10 cellular contexts compared by ENCODE assay signal in the genomic region with DNA sequence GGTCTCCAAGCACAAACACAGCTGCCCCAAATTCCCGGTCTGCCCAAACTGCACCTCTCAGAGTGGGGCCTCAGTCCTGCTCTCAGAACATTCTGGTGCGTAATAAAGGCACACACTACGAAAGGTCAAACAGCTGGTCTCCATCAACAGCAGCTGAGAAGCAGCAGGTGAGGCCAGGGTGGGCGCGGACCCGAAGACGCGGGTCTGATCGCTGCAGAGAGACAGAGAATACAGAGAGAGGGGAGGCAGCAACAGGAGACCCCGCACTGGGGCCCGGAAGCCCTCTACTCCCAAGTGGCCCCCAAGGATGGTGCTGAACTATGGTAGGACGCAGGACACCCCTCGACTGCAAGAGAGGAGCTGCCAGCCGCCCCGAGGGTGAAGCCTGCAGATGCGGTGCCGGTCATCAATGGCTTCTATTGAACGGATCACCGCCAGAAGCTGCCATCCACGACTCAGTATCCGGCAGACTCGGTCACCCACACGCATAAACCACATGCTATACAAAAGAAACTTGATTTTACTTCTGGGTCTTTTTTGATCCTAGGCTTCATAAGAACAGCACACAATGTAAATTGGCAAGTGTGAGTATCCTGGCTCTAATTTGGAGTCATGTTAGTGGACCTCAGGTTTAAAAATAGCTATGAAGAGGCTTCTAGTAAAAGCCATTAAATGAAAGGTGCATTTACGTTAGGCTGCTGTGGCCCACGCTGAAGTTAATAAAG. TPM values are rescaled to one million over a fixed set of nuclear protein-coding genes. Genes with fewer than 3 reads are reported as not detected.
DNase-seq lines count a peak whose midpoint lies in the region; ATAC-seq and TF ChIP-seq lines count a peak whose summit lies in the region.
"Had no signal": no experiment of that assay in that cellular context is flagged by ENCODE, and none has a peak within 500 bp of the region (broad histone marks: within the 10 kb centered on the region; RNA-seq: fewer than 3 reads in every experiment).

No MANE protein-coding gene starts in this region.

- no peaks in the 10 kb centered on the region for H3K9me2 ChIP-seq in GM23338 (ENCODE audit: insufficient read depth)

- peaks cover 90% of the 10 kb centered on the region for H3K4me1 Mint-ChIP-seq in CD8-positive, alpha-beta T cell (ENCODE audit: low read depth)
- peaks cover 74% of the 10 kb centered on the region for H3K4me1 Mint-ChIP-seq in GM23338
- H3K4me1 Mint-ChIP-seq in activated naive CD8-positive, alpha-beta T cell treated with anti-CD3 and anti-CD28 coated beads, Interleukin-2, amount 10 ng/mL, durations not matched to agents 7 days and 5 days = peaks cover 54% of the 10 kb centered on the region
- peaks cover 61 to 76% of the 10 kb centered on the region in 2 donors for H3K4me1 Mint-ChIP-seq in natural killer cell treated with Interleukin-12 subunit alpha and Interleukin-12 subunit beta and Interleukin-15 and Interleukin-18, amount 100 ng/mL, for 72 hours (ENCODE audit: low read depth in 2 of 2)

- H4K20me1 ChIP-seq in GM23338 (replicated peaks; ENCODE audit: insufficient read depth) = peaks cover 79% of the 10 kb centered on the region

- peaks cover 100% of the 10 kb centered on the region for H3K79me2 ChIP-seq in GM23338 (replicated peaks; ENCODE audit: insufficient read depth)

- no peaks in the 10 kb centered on the region for H3K36me3 ChIP-seq in CD8-positive, alpha-beta T cell (ENCODE audit: insufficient read depth, low read length)
- no peaks in the 10 kb centered on the region for H3K36me3 ChIP-seq in GM23338 (ENCODE audit: insufficient read depth)

- H3K9me3 ChIP-seq in CD8-positive, alpha-beta T cell (ENCODE audit: low read length) = no peaks in the 10 kb centered on the region

- peaks cover 62% of the 10 kb centered on the region for H3K4me1 ChIP-seq in CD8-positive, alpha-beta T cell (ENCODE audit: insufficient read depth, low read length)
- H3K4me1 ChIP-seq in GM23338 (ENCODE audit: insufficient read depth) = peaks cover 50% of the 10 kb centered on the region

- CTCF ChIA-PET in CD8-positive, alpha-beta T cell (lab: Charles Lee) = interaction anchor here (1.1 kb wide), 1 partner anchor 23 kb away, joined by 3 read pairs; no protein-coding TSS in a partner anchor

- no peaks in the 10 kb centered on the region for H3K27me3 Mint-ChIP-seq in CD8-positive, alpha-beta T cell (ENCODE audit: low read depth)
- peaks cover 7% of the 10 kb centered on the region for H3K27me3 Mint-ChIP-seq in GM23338 (ENCODE audit: insufficient read depth, low read depth, poor library complexity)
- H3K27me3 Mint-ChIP-seq in activated naive CD8-positive, alpha-beta T cell treated with anti-CD3 and anti-CD28 coated beads, Interleukin-2, amount 10 ng/mL, durations not matched to agents 7 days and 5 days = no peaks in the 10 kb centered on the region
- H3K27me3 Mint-ChIP-seq in natural killer cell treated with Interleukin-12 subunit alpha and Interleukin-12 subunit beta and Interleukin-15 and Interleukin-18, amount 100 ng/mL, for 72 hours = no peaks in the 10 kb centered on the region

- H3K27ac ChIP-seq in CD8-positive, alpha-beta T cell (ENCODE audit: low read depth, low read length) = no peak overlapping the region
- H3K27ac ChIP-seq in GM23338 (ENCODE audit: low read depth) = no peak overlapping the region; the same call in 1 of the 2 replicates

- H3K4me3 Mint-ChIP-seq in CD8-positive, alpha-beta T cell = peak overlapping the region; percentile 75
- H3K4me3 Mint-ChIP-seq in GM23338 = no peak overlapping the region
- peak overlapping the region; percentile 79 for H3K4me3 Mint-ChIP-seq in activated naive CD8-positive, alpha-beta T cell treated with anti-CD3 and anti-CD28 coated beads, Interleukin-2, amount 10 ng/mL, durations not matched to agents 7 days and 5 days
- H3K4me3 Mint-ChIP-seq in natural killer cell treated with Interleukin-12 subunit alpha and Interleukin-12 subunit beta and Interleukin-15 and Interleukin-18, amount 100 ng/mL, for 72 hours = peak overlapping the region; percentile 71

- peak overlapping the region; percentile 82 for H3K27ac Mint-ChIP-seq in CD8-positive, alpha-beta T cell
- no peak overlapping the region for H3K27ac Mint-ChIP-seq in GM23338
- peak overlapping the region; percentile 60 for H3K27ac Mint-ChIP-seq in activated naive CD8-positive, alpha-beta T cell treated with anti-CD3 and anti-CD28 coated beads, Interleukin-2, amount 10 ng/mL, durations not matched to agents 7 days and 5 days
- H3K27ac Mint-ChIP-seq in natural killer cell treated with Interleukin-12 subunit alpha and Interleukin-12 subunit beta and Interleukin-15 and Interleukin-18, amount 100 ng/mL, for 72 hours = peak overlapping the region; percentile 43 to 45

- peak; percentile 37 for ATAC-seq in CD8-positive, alpha-beta T cell
- peak; percentile 8 for ATAC-seq in GM23338
- peak; percentile 56 for ATAC-seq in activated naive CD8-positive, alpha-beta T cell treated with anti-CD3 and anti-CD28 coated beads, Interleukin-2, amount 10 ng/mL, durations not matched to agents 7 days and 5 days (ENCODE audit: low read depth)
- peak in 1 of 2 donors; percentile 65 for ATAC-seq in natural killer cell treated with Interleukin-12 subunit alpha and Interleukin-12 subunit beta and Interleukin-15 and Interleukin-18, amount 100 ng/mL, for 72 hours
- no peak for ATAC-seq in HG03045 (IDR thresholded peaks at IDR 0.05; ENCODE audit: unreplicated experiment)

- intact Hi-C loops in CD8-positive, alpha-beta T cell (cut with DNase I, micrococcal nuclease) = loop anchor here (2.0 to 10.0 kb wide), 4 partner anchors 19 to 281 kb away; a partner anchor contains a TSS

- H3K4me2 ChIP-seq in GM23338 = peak overlapping the region; percentile 71

- peaks cover 23% of the 10 kb centered on the region for H3K36me3 Mint-ChIP-seq in CD8-positive, alpha-beta T cell
- H3K36me3 Mint-ChIP-seq in GM23338 (ENCODE audit: low read depth) = no peaks in the 10 kb centered on the region; the same call in 2 of the 3 replicates
- H3K36me3 Mint-ChIP-seq in activated naive CD8-positive, alpha-beta T cell treated with anti-CD3 and anti-CD28 coated beads, Interleukin-2, amount 10 ng/mL, durations not matched to agents 7 days and 5 days = peaks cover 11% of the 10 kb centered on the region
- H3K36me3 Mint-ChIP-seq in natural killer cell treated with Interleukin-12 subunit alpha and Interleukin-12 subunit beta and Interleukin-15 and Interleukin-18, amount 100 ng/mL, for 72 hours = no peaks in the 10 kb centered on the region

- no peaks in the 10 kb centered on the region for H3K27me3 ChIP-seq in CD8-positive, alpha-beta T cell (ENCODE audit: insufficient read depth, low read length)
- no peaks in the 10 kb centered on the region for H3K27me3 ChIP-seq in GM23338 (ENCODE audit: insufficient read depth)

- POLR2A ChIA-PET in CD8-positive, alpha-beta T cell (lab: Charles Lee) = interaction anchor here (0.6 to 1.2 kb wide), 3 partner anchors 10 to 1325 kb away, joined by 3 to 4 read pairs (median 3); no protein-coding TSS in a partner anchor
- POLR2A ChIA-PET in activated naive CD8-positive, alpha-beta T cell treated with anti-CD3 and anti-CD28 coated beads, Interleukin-2, amount 10 ng/mL, durations not matched to agents 7 days and 5 days (lab: Charles Lee) = interaction anchor here (0.6 to 1.7 kb wide), 4 partner anchors 24 to 39 kb away, joined by 3 to 7 read pairs (median 4); a partner anchor contains a TSS

- H3F3A ChIP-seq in GM23338 (replicated peaks; ENCODE audit: low read depth) = no peaks in the 10 kb centered on the region

- no peak for TF ChIP-seq CTCF in CD8-positive, alpha-beta T cell (IDR thresholded peaks at IDR 0.05)
- TF ChIP-seq CTCF in GM23338 (conservative IDR thresholded peaks at IDR 0.05; ENCODE audit: low read depth in 2 of 2) = no peak

- H3K9me3 Mint-ChIP-seq in CD8-positive, alpha-beta T cell = no peaks in the 10 kb centered on the region
- no peaks in the 10 kb centered on the region; the same call in 2 of the 3 replicates for H3K9me3 Mint-ChIP-seq in GM23338
- no peaks in the 10 kb centered on the region for H3K9me3 Mint-ChIP-seq in activated naive CD8-positive, alpha-beta T cell treated with anti-CD3 and anti-CD28 coated beads, Interleukin-2, amount 10 ng/mL, durations not matched to agents 7 days and 5 days
- no peaks in the 10 kb centered on the region for H3K9me3 Mint-ChIP-seq in natural killer cell treated with Interleukin-12 subunit alpha and Interleukin-12 subunit beta and Interleukin-15 and Interleukin-18, amount 100 ng/mL, for 72 hours

- DNase-seq in CD8-positive, alpha-beta T cell = no peak
- DNase-seq in GM23338 (ENCODE audit: low spot score) (no peak), inferior parietal cortex (ENCODE audit: extremely low spot score) (no peak), RKO (ENCODE audit: low spot score) (no peak)
- no peak for DNase-seq in activated naive CD8-positive, alpha-beta T cell treated with anti-CD3 and anti-CD28 coated beads, Interleukin-2, amount 10 ng/mL, durations not matched to agents 7 days and 5 days
- DNase-seq in natural killer cell treated with Interleukin-12 subunit alpha and Interleukin-12 subunit beta and Interleukin-15 and Interleukin-18, amount 100 ng/mL, for 72 hours (ENCODE audit: low spot score) = no peak
- DNase-seq in stimulated activated CD8-positive, alpha-beta memory T cell treated with anti-CD3 and anti-CD28 coated beads, Interleukin-4, amount 100 ng/mL, for 48 hours = no peak
- DNase-seq: EL, NCI-H2227 treated with DMSO at 0.1 percent for 48 hours had no signal

- H3K4me3 ChIP-seq in CD8-positive, alpha-beta T cell (ENCODE audit: low read depth, low read length) = peak overlapping the region; percentile 38
- no peak overlapping the region for H3K4me3 ChIP-seq in GM23338

- H2AFZ ChIP-seq in GM23338 = no peak overlapping the region

TF ChIP-seq in GM23338, 12 proteins besides CTCF, POLR2A, EP300 and RAD21 (continues in another document):
- TF ChIP-seq NANOG (IDR thresholded peaks at IDR 0.05; ENCODE audit: borderline replicate concordance) (no peak), JUNB (IDR thresholded peaks at IDR 0.05; ENCODE audit: unreplicated experiment) (no peak), ZNF114 (CRISPR knock-in tag; IDR thresholded peaks at IDR 0.05) (no peak)

RNA-seq across cellular contexts. Expression of a gene that starts 33.4 kb away (rescaled TPM):
- 10 to 100 TPM; 69.9 to 71.5 TPM for total RNA-seq in CD8-positive, alpha-beta T cell
- 144 and 157 TPM in 2 replicates for total RNA-seq in GM23338 (2014; rRNA removed; shearing (Covaris generic))
- polyA plus RNA-seq in GM23338 (2016; fragmentation: Nextera tagmentation; extraction: Ambion mirVana) = 56.5 and 60.3 TPM in 2 replicates
- total RNA-seq in activated naive CD8-positive, alpha-beta T cell treated with anti-CD3 and anti-CD28 coated beads, Interleukin-2, amount 10 ng/mL, durations not matched to agents 7 days and 5 days = 100 to 1,000 TPM; 140 to 147 TPM
- total RNA-seq in natural killer cell treated with Interleukin-12 subunit alpha and Interleukin-12 subunit beta and Interleukin-15 and Interleukin-18, amount 100 ng/mL, for 72 hours = 10 to 100 TPM; 73.0 to 90.1 TPM
